In genomic region chr6:167113047-167113446, GRCh38 we compare ENCODE assay signal across 1 cellular context.
TF ChIP-seq lines count a peak whose summit lies in the region.

No MANE protein-coding gene starts in this region.

TF ChIP-seq in WTC11, 78 proteins besides CTCF, POLR2A, EP300 and RAD21 (continued from another document):
- TF ChIP-seq USF2 (CRISPR knock-in tag; IDR thresholded peaks at IDR 0.05) = no peak
- TF ChIP-seq RELA (CRISPR knock-in tag; IDR thresholded peaks at IDR 0.05; ENCODE audit: borderline replicate concordance) = no peak
- no peak for TF ChIP-seq TEAD1 (CRISPR knock-in tag; IDR thresholded peaks at IDR 0.05)
- TF ChIP-seq EMX1 (CRISPR knock-in tag; IDR thresholded peaks at IDR 0.05) = no peak
TF ChIP-seq in WTC11: peak in this region for 0.
